34 cellular contexts compared by ENCODE assay signal in the genomic region with DNA sequence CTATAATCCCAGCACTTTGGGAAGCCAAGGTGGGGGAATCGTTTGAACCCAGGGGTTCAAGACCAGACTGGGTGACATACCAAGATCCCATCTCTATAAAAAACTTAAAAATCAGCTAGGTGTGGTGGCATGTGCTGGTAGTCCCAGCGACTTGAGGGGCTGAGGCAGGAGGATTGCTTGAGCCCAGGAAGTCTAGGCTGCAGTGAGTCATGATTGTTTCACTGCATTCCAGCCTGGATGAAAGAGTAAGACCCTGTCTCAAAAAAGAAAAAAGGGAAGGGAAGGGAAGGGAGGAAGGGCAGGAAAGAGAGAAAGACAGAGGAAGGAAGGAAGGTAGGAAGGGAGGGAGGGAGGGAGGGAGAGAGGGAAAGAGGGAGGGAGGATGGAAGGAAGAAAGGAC.
DNase-seq lines count a peak whose midpoint lies in the region; ATAC-seq, FAIRE-seq and TF ChIP-seq lines count a peak whose summit lies in the region.
"Had no signal": no experiment of that assay in that cellular context is flagged by ENCODE, and none has a peak within 500 bp of the region (broad histone marks: within the 10 kb centered on the region; RNA-seq: fewer than 3 reads in every experiment).

No MANE protein-coding gene starts in this region.

- H2BK5ac ChIP-seq in mesendoderm (ENCODE audit: low read length): no peak overlapping the region

- no peak for TF ChIP-seq CTCF in RWPE2 (IDR thresholded peaks at IDR 0.05; ENCODE audit: poor library complexity, severe bottlenecking)
- TF ChIP-seq CTCF in epithelial cell of esophagus (IDR thresholded peaks at IDR 0.05; ENCODE audit: insufficient read depth, low read depth, low read length, missing control alignments): no peak
- no peak for TF ChIP-seq CTCF in D721Med (IDR thresholded peaks at IDR 0.05; ENCODE audit: insufficient read depth, missing control alignments)
- no peak for TF ChIP-seq CTCF in spleen (IDR thresholded peaks at IDR 0.05 in 8 of 11, conservative IDR thresholded peaks at IDR 0.05 in 3 of 11)

- H3K23ac ChIP-seq in mesendoderm (ENCODE audit: low read length): no peak overlapping the region

- H2BK120ac ChIP-seq in mesendoderm (ENCODE audit: low read depth, low read length): no peak overlapping the region

- H3K9me3 ChIP-seq in RWPE2 (ENCODE audit: severe bottlenecking) (no peaks in the 10 kb centered on the region), spleen (peaks cover 0 to 12% (median 2%) of the 10 kb centered on the region in 8 donors)
- H3K9me3 ChIP-seq: esophagus squamous epithelium, right atrium auricular region, thoracic aorta, vagina had no signal

- H3K27me3 ChIP-seq in RWPE2 (ENCODE audit: insufficient read depth, poor library complexity, severe bottlenecking) (no peaks in the 10 kb centered on the region), mesendoderm (ENCODE audit: insufficient read depth, low read length, poor library complexity) (no peaks in the 10 kb centered on the region), spleen (replicated peaks in 1 of 7) (no peaks in the 10 kb centered on the region)
- H3K27me3 ChIP-seq: esophagus squamous epithelium, right atrium auricular region, vagina had no signal

- H3K36me3 ChIP-seq in RWPE2 (ENCODE audit: low read depth) (no peaks in the 10 kb centered on the region), mesendoderm (ENCODE audit: control insufficient read depth, insufficient read depth, low read length) (no peaks in the 10 kb centered on the region), spleen (no peaks in the 10 kb centered on the region)
- H3K36me3 ChIP-seq: esophagus squamous epithelium, heart left ventricle, right atrium auricular region, thoracic aorta, vagina had no signal

- no peaks in the 10 kb centered on the region for H3K79me2 ChIP-seq in mesendoderm (ENCODE audit: control insufficient read depth, insufficient read depth, low read length)
- H3K79me2 ChIP-seq: parathyroid adenoma had no signal

- no CpG with 5 or more reads among the region's 2 CpGs for WGBS in mesendoderm (ENCODE audit: extremely low coverage, insufficient coverage, low lambda C conversion rate)
- WGBS in spleen, 5 donors: 72 to 89% (median 73%) methylated on average over 2 of the region's 2 CpGs

- no peak overlapping the region for H2AK5ac ChIP-seq in mesendoderm (ENCODE audit: low read length)

- no peak overlapping the region for H2BK15ac ChIP-seq in mesendoderm (replicated peaks; ENCODE audit: low read depth)

- TF ChIP-seq POLR2A in spleen (IDR thresholded peaks at IDR 0.05): no peak

- no peak overlapping the region for H3K4me2 ChIP-seq in mesendoderm (ENCODE audit: low read length)
- H3K4me2 ChIP-seq: PC-9 had no signal

- FAIRE-seq in D721Med (lab: Jason Lieb, UNC): no peak
- FAIRE-seq: GM19239 had no signal

- H3K4me1 ChIP-seq in RWPE2 (ENCODE audit: insufficient read depth, poor library complexity, severe bottlenecking) (peaks cover 9% of the 10 kb centered on the region), mesendoderm (ENCODE audit: control insufficient read depth, low read depth, low read length) (no peaks in the 10 kb centered on the region), spleen (peaks cover 0 to 9% (median 3%) of the 10 kb centered on the region in 6 donors)
- H3K4me1 ChIP-seq: esophagus squamous epithelium, right atrium auricular region, vagina had no signal

- DNase-seq in H4 (ENCODE audit: low spot score) (peak; percentile 59), RWPE2 (ENCODE audit: low spot score) (no peak), epithelial cell of esophagus (ENCODE audit: low read depth) (peak; percentile 58), mesendoderm (peak; percentile 60), hypothalamus (lab: John Stamatoyannopoulos, UW) (no peak), D721Med (ENCODE audit: insufficient read length, low spot score) (no peak), spleen (no peak)
- DNase-seq in activated CD4-positive, CD25-positive, alpha-beta regulatory T cell treated with anti-CD3 and anti-CD28 coated beads, Interleukin-2, amount 50 U/mL, for 72 hours: no peak
- DNase-seq: activated CD4-positive, CD25-positive, alpha-beta regulatory T cell; activated CD8-positive, alpha-beta memory T cell treated with anti-CD3 and anti-CD28 coated beads, Interleukin-2, amount 10 ng/mL, durations not matched to agents 7 days and 5 days; activated gamma-delta T cell; activated naive CD8-positive, alpha-beta T cell treated with anti-CD3 and anti-CD28 coated beads for 36 hours; activated T-cell treated with anti-CD3 and anti-CD28 coated beads, Interleukin-2, amount 50 U/mL, for 4 hours; AML-193; anterior cingulate cortex; CD4-positive, CD25-positive, alpha-beta regulatory T cell; dermis blood vessel endothelial cell; esophagus squamous epithelium; foreskin melanocyte; GOT3; NCI-H1105 treated with DMSO at 0.1 percent for 48 hours; NCI-H2029 treated with DMSO at 0.1 percent for 48 hours; NCI-H2227 treated with DMSO at 0.1 percent for 48 hours; NCI-H526 treated with DMSO at 0.1 percent for 48 hours; PC-9; SIG-M5; stimulated activated CD4-positive, alpha-beta T cell treated with anti-CD3 and anti-CD28 coated beads, Interleukin-2, amount 100 ng/mL, for 24 hours had no signal

- H3K9ac ChIP-seq in mesendoderm (ENCODE audit: low read length): no peak overlapping the region
- H3K9ac ChIP-seq: parathyroid adenoma had no signal

- H4K8ac ChIP-seq in mesendoderm (ENCODE audit: low read depth, low read length): no peak overlapping the region

- intact Hi-C loops in spleen (cut with DNase I; ENCODE audit: low total_unique reads): no loop called here

- no peak overlapping the region for H3K18ac ChIP-seq in mesendoderm (ENCODE audit: low read length)

- H3K56ac ChIP-seq in mesendoderm (ENCODE audit: low read length): no peak overlapping the region

- no peak overlapping the region for H3K4me3 ChIP-seq in RWPE2 (ENCODE audit: severe bottlenecking)
- H3K4me3 ChIP-seq in epithelial cell of esophagus (ENCODE audit: low read length): no peak overlapping the region
- no peak overlapping the region for H3K4me3 ChIP-seq in mesendoderm (ENCODE audit: low read length)
- no peak overlapping the region for H3K4me3 ChIP-seq in spleen
- H3K4me3 ChIP-seq: esophagus squamous epithelium, heart left ventricle, PC-9, right atrium auricular region, thoracic aorta, vagina had no signal

- no peak overlapping the region for H4K5ac ChIP-seq in mesendoderm (ENCODE audit: low read length)

- no peaks in the 10 kb centered on the region for H3K79me1 ChIP-seq in mesendoderm (ENCODE audit: low read length)

- H3K4ac ChIP-seq in mesendoderm (ENCODE audit: low read depth, low read length): no peak overlapping the region

- H3K27ac ChIP-seq in RWPE2 (ENCODE audit: poor library complexity, severe bottlenecking) (peak overlapping the region; percentile 66), mesendoderm (ENCODE audit: low read depth, low read length) (no peak overlapping the region), spleen (no peak overlapping the region)
- H3K27ac ChIP-seq: esophagus squamous epithelium, heart left ventricle, PC-9, right atrium auricular region, thoracic aorta, vagina had no signal

- ATAC-seq in RWPE2 (ENCODE audit: low read depth): peak; percentile 70
- ATAC-seq: activated CD8-positive, alpha-beta memory T cell treated with anti-CD3 and anti-CD28 coated beads, Interleukin-2, amount 10 ng/mL, durations not matched to agents 7 days and 5 days; activated T-cell treated with anti-CD3 and anti-CD28 coated beads, Interleukin-2, amount 50 U/mL, for 4 hours; left colon had no signal

Comparison
In these comparisons a context has a peak if more than half of its experiments do, and no peak if none do; other contexts are left out.
1. DNase-seq: peak in H4 (single experiment), epithelial cell of esophagus (single experiment) and mesendoderm (single experiment); none in RWPE2 (single experiment), hypothalamus (0 of 51), activated CD4-positive, CD25-positive, alpha-beta regulatory T cell treated with anti-CD3 and anti-CD28 coated beads, Interleukin-2, amount 50 U/mL, for 72 hours (single experiment), D721Med (single experiment) and spleen (single experiment).